1 cellular context compared by ENCODE assay signal in the genomic region with DNA sequence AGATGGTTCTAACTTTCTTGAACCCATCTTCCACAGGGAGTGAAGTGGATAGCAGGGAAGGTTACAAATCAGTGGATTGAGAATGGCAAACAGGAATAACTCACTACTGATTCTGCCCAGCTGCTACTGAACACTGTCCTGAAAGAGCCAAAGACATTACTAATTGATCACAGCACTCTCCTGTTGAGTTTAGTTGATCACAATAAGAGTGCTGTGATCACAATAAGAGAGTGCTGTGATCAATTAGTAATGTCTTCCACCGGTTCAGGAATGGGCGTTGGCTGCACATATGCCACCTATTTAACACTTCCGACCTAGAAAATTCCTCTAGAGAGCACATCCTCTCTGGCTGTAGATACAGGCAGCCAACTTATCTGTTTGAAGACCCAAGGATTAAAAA.
TF ChIP-seq lines count a peak whose summit lies in the region.

No MANE protein-coding gene starts in this region.

TF ChIP-seq in H1, 55 proteins besides CTCF, POLR2A, EP300 and RAD21:
- TF ChIP-seq SP1 (IDR thresholded peaks at IDR 0.05; ENCODE audit: low read depth, low read length) (0 out of 2 replicates have a peak, but pooled peaks have one; percentile 19), CTBP2 (IDR thresholded peaks at IDR 0.05; ENCODE audit: borderline replicate concordance, insufficient read depth, insufficient read length, low read length) (no peak), BACH1 (IDR thresholded peaks at IDR 0.05; ENCODE audit: low read length) (no peak), CBX5 (IDR thresholded peaks at IDR 0.05; ENCODE audit: low read depth, low read length) (no peak), CHD1 (IDR thresholded peaks at IDR 0.05; ENCODE audit: low read depth, low read length) (no peak), SRF (IDR thresholded peaks at IDR 0.05; ENCODE audit: low read depth, low read length) (peak; percentile 89), RFX5 (IDR thresholded peaks at IDR 0.05; ENCODE audit: borderline replicate concordance, low read depth, low read length) (no peak), YY1 (IDR thresholded peaks at IDR 0.05; ENCODE audit: low read depth, low read length) (0 out of 2 replicates have a peak, but pooled peaks have one; percentile 31), FOSL1 (IDR thresholded peaks at IDR 0.05; ENCODE audit: insufficient read depth, low read depth, low read length) (no peak), ASH2L (IDR thresholded peaks at IDR 0.05; ENCODE audit: low read length) (no peak), EGR1 (IDR thresholded peaks at IDR 0.05; ENCODE audit: borderline replicate concordance, low read depth, low read length) (no peak), CBX8 (IDR thresholded peaks at IDR 0.05; ENCODE audit: borderline replicate concordance, low read depth, low read length) (no peak), GABPA (IDR thresholded peaks at IDR 0.05; ENCODE audit: borderline replicate concordance, insufficient read depth, low read length) (no peak), PHF8 (conservative IDR thresholded peaks at IDR 0.05; ENCODE audit: low read depth, low read length) (no peak), KDM1A (IDR thresholded peaks at IDR 0.05; ENCODE audit: borderline replicate concordance, low read length) (no peak), RXRA (IDR thresholded peaks at IDR 0.05; ENCODE audit: insufficient read depth, low read depth, low read length) (no peak)
- TF ChIP-seq, protein P1, sequence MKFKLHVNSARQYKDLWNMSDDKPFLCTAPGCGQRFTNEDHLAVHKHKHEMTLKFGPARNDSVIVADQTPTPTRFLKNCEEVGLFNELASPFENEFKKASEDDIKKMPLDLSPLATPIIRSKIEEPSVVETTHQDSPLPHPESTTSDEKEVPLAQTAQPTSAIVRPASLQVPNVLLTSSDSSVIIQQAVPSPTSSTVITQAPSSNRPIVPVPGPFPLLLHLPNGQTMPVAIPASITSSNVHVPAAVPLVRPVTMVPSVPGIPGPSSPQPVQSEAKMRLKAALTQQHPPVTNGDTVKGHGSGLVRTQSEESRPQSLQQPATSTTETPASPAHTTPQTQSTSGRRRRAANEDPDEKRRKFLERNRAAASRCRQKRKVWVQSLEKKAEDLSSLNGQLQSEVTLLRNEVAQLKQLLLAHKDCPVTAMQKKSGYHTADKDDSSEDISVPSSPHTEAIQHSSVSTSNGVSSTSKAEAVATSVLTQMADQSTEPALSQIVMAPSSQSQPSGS (IDR thresholded peaks at IDR 0.05; ENCODE audit: low read length): no peak
